In genomic region chr12:13504074-13504473, GRCh38 we compare ENCODE assay signal across 1 cellular context.
TF ChIP-seq lines count a peak whose summit lies in the region.

No MANE protein-coding gene starts in this region.

TF ChIP-seq in HCT116, 20 proteins besides CTCF, POLR2A, EP300 and RAD21:
- TF ChIP-seq MAX (IDR thresholded peaks at IDR 0.05) (no peak), REST (IDR thresholded peaks at IDR 0.05; ENCODE audit: low read depth) (no peak), FOSL1 (IDR thresholded peaks at IDR 0.05; ENCODE audit: low read depth) (peak; percentile 14; the same call in 1 of the 2 replicates), SRF (IDR thresholded peaks at IDR 0.05; ENCODE audit: low read depth) (no peak), EGR1 (IDR thresholded peaks at IDR 0.05; ENCODE audit: low read depth) (no peak), JUND (IDR thresholded peaks at IDR 0.05) (peak; percentile 33; the same call in 1 of the 2 replicates), CEBPB (IDR thresholded peaks at IDR 0.05; ENCODE audit: low read depth) (no peak), SIN3A (IDR thresholded peaks at IDR 0.05; ENCODE audit: low read depth) (no peak), SP1 (IDR thresholded peaks at IDR 0.05; ENCODE audit: low read depth) (peak; percentile 37)
